15 cellular contexts compared by ENCODE assay signal in the genomic region with DNA sequence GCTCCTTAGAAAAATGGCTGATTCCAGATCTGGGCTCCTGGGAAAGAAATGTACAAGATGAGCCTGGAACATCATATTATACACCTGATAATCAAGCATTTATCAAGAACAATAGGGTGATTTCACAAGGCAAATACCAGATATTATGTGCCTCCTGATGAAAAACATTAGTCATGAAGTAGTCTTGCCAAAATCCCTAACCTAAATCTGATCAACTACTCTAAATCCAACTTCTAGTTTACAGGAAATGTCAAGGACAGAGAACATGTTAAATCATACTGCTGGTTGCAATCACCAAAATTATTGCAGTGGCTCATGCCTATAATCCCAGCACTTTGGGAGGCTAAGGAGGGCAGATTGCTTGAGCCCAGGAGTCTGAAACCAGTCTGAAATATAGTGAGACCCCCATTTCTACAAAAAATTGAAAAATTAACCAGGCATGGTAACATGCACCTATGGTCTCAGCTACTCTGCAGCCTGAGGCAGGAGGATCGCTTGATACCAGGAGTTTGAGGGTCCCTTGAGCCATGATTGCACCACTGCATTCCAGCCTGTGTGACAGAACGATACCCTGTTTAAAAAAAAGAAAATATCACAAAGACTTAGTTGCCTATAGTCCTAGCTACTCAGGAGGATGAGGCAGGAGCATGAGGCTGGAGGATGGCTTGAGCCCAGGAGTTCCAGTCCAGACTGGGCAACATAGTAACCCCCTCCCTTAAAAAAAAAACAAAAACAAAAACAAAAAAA. TPM values are rescaled to one million over a fixed set of nuclear protein-coding genes. Genes with fewer than 3 reads are reported as not detected.
DNase-seq lines count a peak whose midpoint lies in the region; ATAC-seq, FAIRE-seq and TF ChIP-seq lines count a peak whose summit lies in the region.
"Had no signal": no experiment of that assay in that cellular context is flagged by ENCODE, and none has a peak within 500 bp of the region (broad histone marks: within the 10 kb centered on the region; RNA-seq: fewer than 3 reads in every experiment).

No MANE protein-coding gene starts in this region.

- H3K9me3 ChIP-seq in HepG2 (ENCODE audit: low read length) (no peaks in the 10 kb centered on the region), BE2C (no peaks in the 10 kb centered on the region)
- H3K9me3 ChIP-seq: heart right ventricle, lower lobe of right lung had no signal

- H3K9ac ChIP-seq in HepG2 (ENCODE audit: insufficient read depth, low read depth, low read length): no peak overlapping the region

- no TSS peak for BruUV-seq in HepG2 (replicated peaks; lab: Mats Ljungman, UMichigan)

- no peak overlapping the region for H2AFZ ChIP-seq in HepG2 (ENCODE audit: low read length)

- H3K27me3 ChIP-seq in HepG2 (ENCODE audit: control insufficient read depth in 1 of 2, insufficient read depth in 2 of 2, low read length in 2 of 2): no peaks in the 10 kb centered on the region
- H3K27me3 ChIP-seq in BE2C: no peaks in the 10 kb centered on the region
- H3K27me3 ChIP-seq: heart right ventricle had no signal

- peaks cover 23% of the 10 kb centered on the region for H3K4me1 Mint-ChIP-seq in activated CD8-positive, alpha-beta T cell treated with anti-CD3 and anti-CD28 coated beads for 36 hours (ENCODE audit: low read depth)

- TF ChIP-seq CTCF in AG10803 (conservative IDR thresholded peaks at IDR 0.05; ENCODE audit: low read length): no peak
- no peak for TF ChIP-seq CTCF in HepG2 (CRISPR knock-in tag; IDR thresholded peaks at IDR 0.05)
- TF ChIP-seq CTCF in BE2C (IDR thresholded peaks at IDR 0.05; ENCODE audit: low read depth, low read length): no peak
- TF ChIP-seq CTCF in activated CD8-positive, alpha-beta T cell treated with anti-CD3 and anti-CD28 coated beads for 36 hours (IDR thresholded peaks at IDR 0.05): no peak

- DNase-seq in AG10803 (ENCODE audit: low read depth): peak; percentile 76
- peak; percentile 71 for DNase-seq in M059J (ENCODE audit: low read depth)
- DNase-seq in dermis blood vessel endothelial cell: peak; percentile 75
- DNase-seq in HepG2 (ENCODE audit: low spot score): no peak
- no peak for DNase-seq in BE2C
- no peak for DNase-seq in activated CD8-positive, alpha-beta T cell treated with anti-CD3 and anti-CD28 coated beads for 36 hours
- no peak for DNase-seq in activated naive CD4-positive, alpha-beta T cell treated with Interleukin-2 at 50 U/mL for 16 hours
- DNase-seq: activated CD4-positive, alpha-beta T cell treated with anti-CD3 and anti-CD28 coated beads for 1 hour; heart right ventricle; lower lobe of right lung; NCI-H1417 treated with DMSO at 0.1 percent for 48 hours; occipital lobe had no signal

- TF ChIP-seq EP300 in HepG2 (IDR thresholded peaks at IDR 0.05; ENCODE audit: low read depth in 2 of 2, low read length in 2 of 2) (no peak), HepG2 (CRISPR knock-in tag; IDR thresholded peaks at IDR 0.05; ENCODE audit: borderline replicate concordance) (no peak)

- TF ChIP-seq POLR2A in HepG2 (IDR thresholded peaks at IDR 0.05; ENCODE audit: insufficient read depth in 1 of 2, low read depth in 2 of 2, low read length in 2 of 2): no peak

- CTCF ChIA-PET in HepG2 (lab: Yijun Ruan, JAX; ENCODE audit: low intra/inter-chr PET ratio, low total read pairs): no interaction called here
- CTCF ChIA-PET in activated CD8-positive, alpha-beta T cell treated with anti-CD3 and anti-CD28 coated beads for 36 hours (lab: Charles Lee): interaction anchor here (0.9 to 1.5 kb wide), 3 partner anchors 50 to 112 kb away, joined by 3 to 4 read pairs (median 3); no protein-coding TSS in a partner anchor

- WGBS in HepG2 (ENCODE audit: low lambda C conversion rate): 78% methylated on average over 2 of the region's 2 CpGs

- FAIRE-seq in HepG2 (lab: Jason Lieb, UNC): peak; percentile 26

- H3K27ac ChIP-seq in HepG2 (ENCODE audit: extremely low read length, insufficient read depth, low read length): no peak overlapping the region
- H3K27ac ChIP-seq: lower lobe of right lung had no signal

- peaks cover 17% of the 10 kb centered on the region for H3K27me3 Mint-ChIP-seq in activated CD8-positive, alpha-beta T cell treated with anti-CD3 and anti-CD28 coated beads for 36 hours

- no peaks in the 10 kb centered on the region for H3K36me3 Mint-ChIP-seq in activated CD8-positive, alpha-beta T cell treated with anti-CD3 and anti-CD28 coated beads for 36 hours (ENCODE audit: low read depth)
- H3K36me3 Mint-ChIP-seq: CD4-positive, alpha-beta memory T cell; stimulated activated memory B cell treated with anti-CD40 and anti-IgM and Interleukin-4, amounts not matched to agents 10 μg/mL and 1 μg/mL and 100 μg/mL, for 72 hours had no signal

- H3K4me3 ChIP-seq in AG10803 (ENCODE audit: low read length): no peak overlapping the region
- no peak overlapping the region for H3K4me3 ChIP-seq in HepG2 (replicated peaks in 1 of 3; ENCODE audit: insufficient read depth in 1 of 3, low read depth in 2 of 3, low read length in 3 of 3)
- no peak overlapping the region for H3K4me3 ChIP-seq in BE2C (ENCODE audit: low read depth, low read length)
- H3K4me3 ChIP-seq: heart right ventricle, lower lobe of right lung had no signal

- peaks cover 50% of the 10 kb centered on the region for H3K4me1 ChIP-seq in HepG2 (ENCODE audit: insufficient read depth, low read length)
- H3K4me1 ChIP-seq in BE2C: no peaks in the 10 kb centered on the region
- H3K4me1 ChIP-seq: lower lobe of right lung had no signal

- H3K4me3 Mint-ChIP-seq in activated CD8-positive, alpha-beta T cell treated with anti-CD3 and anti-CD28 coated beads for 36 hours: no peak overlapping the region
- H3K4me3 Mint-ChIP-seq: stimulated activated memory B cell treated with anti-CD40 and anti-IgM and Interleukin-4, amounts not matched to agents 10 μg/mL and 1 μg/mL and 100 μg/mL, for 72 hours had no signal

- no peak for TF ChIP-seq RAD21 in HepG2 (CRISPR knock-in tag; IDR thresholded peaks at IDR 0.05)

- H3K4me2 ChIP-seq in HepG2 (ENCODE audit: low read depth, low read length): no peak overlapping the region

- POLR2A ChIA-PET in HepG2 (lab: Yijun Ruan, JAX): interaction anchor here (1.7 kb wide), 1 partner anchor 62 kb away, joined by 6 read pairs; no protein-coding TSS in a partner anchor
- POLR2A ChIA-PET in activated CD8-positive, alpha-beta T cell treated with anti-CD3 and anti-CD28 coated beads for 36 hours (lab: Charles Lee): no interaction called here

- H3K36me3 ChIP-seq in HepG2 (replicated peaks in 1 of 2; ENCODE audit: control insufficient read depth in 1 of 2, insufficient read depth in 2 of 2, low read length in 2 of 2) (no peaks in the 10 kb centered on the region), BE2C (no peaks in the 10 kb centered on the region)
- H3K36me3 ChIP-seq: heart right ventricle, lower lobe of right lung had no signal

- H3K79me2 ChIP-seq in HepG2 (ENCODE audit: insufficient read depth, low read length): no peaks in the 10 kb centered on the region

- in situ Hi-C loops in HepG2 (cut with HindIII; ENCODE audit: extremely low pct_ligation_motif_present, low pct_unique_long_range_greater_than_20kb): no loop called here

- H3K27ac Mint-ChIP-seq in activated CD8-positive, alpha-beta T cell treated with anti-CD3 and anti-CD28 coated beads for 36 hours: no peak overlapping the region
- H3K27ac Mint-ChIP-seq: stimulated activated memory B cell treated with anti-CD40 and anti-IgM and Interleukin-4, amounts not matched to agents 10 μg/mL and 1 μg/mL and 100 μg/mL, for 72 hours had no signal

- intact Hi-C loops in HepG2 (cut with micrococcal nuclease; ENCODE audit: unreplicated experiment): loop anchor here (5.0 kb wide), 1 partner anchor 34 kb away; the partner anchor contains the start of gene ATP13A3
- intact Hi-C loops in activated CD8-positive, alpha-beta T cell treated with anti-CD3 and anti-CD28 coated beads for 36 hours (cut with micrococcal nuclease): no loop called here

- no peaks in the 10 kb centered on the region for H4K20me1 ChIP-seq in HepG2 (ENCODE audit: insufficient read depth, low read length)

- no peak for ATAC-seq in HepG2
- ATAC-seq in activated CD8-positive, alpha-beta T cell treated with anti-CD3 and anti-CD28 coated beads for 36 hours: no peak
- no peak for ATAC-seq in GM19395 (IDR thresholded peaks at IDR 0.05; ENCODE audit: unreplicated experiment)
- ATAC-seq: lower lobe of right lung had no signal

- peaks cover 2% of the 10 kb centered on the region for H3K9me3 Mint-ChIP-seq in activated CD8-positive, alpha-beta T cell treated with anti-CD3 and anti-CD28 coated beads for 36 hours
- H3K9me3 Mint-ChIP-seq: CD4-positive, alpha-beta memory T cell; stimulated activated memory B cell treated with anti-CD40 and anti-IgM and Interleukin-4, amounts not matched to agents 10 μg/mL and 1 μg/mL and 100 μg/mL, for 72 hours had no signal

TF ChIP-seq in HepG2, 621 proteins besides CTCF, POLR2A, EP300 and RAD21 (continues in another document):
- TF ChIP-seq ZBTB7B (CRISPR knock-in tag; IDR thresholded peaks at IDR 0.05): no peak

RNA-seq across cellular contexts. Expression of gene ATP13A3, which starts 34.9 kb away (rescaled TPM):
- 91.3 and 134 TPM in 2 replicates for total RNA-seq in M059J (2014; rRNA removed; shearing (Covaris generic))
- total RNA-seq in dermis blood vessel endothelial cell: 145 and 196 TPM in 2 replicates
- total RNA-seq in HepG2 (2016; rRNA removed; fragmentation: Illumina TruSeq; extraction: Trizol): 80.8 and 82.6 TPM in 2 replicates
- 24.1 and 34.0 TPM in 2 replicates for total RNA-seq in HepG2 (2016; cell fraction: cytosol; rRNA removed; fragmentation: Illumina TruSeq; extraction: Trizol; ENCODE audit: low read depth)
- 77.1 and 79.8 TPM in 2 replicates for total RNA-seq in HepG2 (2016; cell fraction: insoluble cytoplasmic fraction; rRNA removed; fragmentation: Illumina TruSeq; extraction: Trizol)
- total RNA-seq in HepG2 (2016; cell fraction: membrane; rRNA removed; fragmentation: Illumina TruSeq; extraction: Trizol): 63.8 and 77.4 TPM in 2 replicates
- 96.6 and 107 TPM in 2 replicates for total RNA-seq in HepG2 (2016; cell fraction: nucleus; rRNA removed; fragmentation: Illumina TruSeq; extraction: Trizol)
- 34.8 and 44.9 TPM in 2 replicates for polyA plus RNA-seq in HepG2 (2011; rRNA removed)
- 14.3 and 23.1 TPM in 2 replicates for polyA plus RNA-seq in HepG2 (2011; cell fraction: cytosol; rRNA removed)
- polyA plus RNA-seq in HepG2 (2011; cell fraction: nucleus; rRNA removed): 23.0 and 36.3 TPM in 2 replicates
- 42.7 and 47.6 TPM in 2 replicates for polyA plus RNA-seq in HepG2 (2012)
- polyA plus RNA-seq in HepG2 (2016; cell fraction: cytosol; fragmentation: Illumina TruSeq; extraction: Trizol; ENCODE audit: low read depth): 1.1 and 1.3 TPM in 2 replicates
- 25.7 and 29.2 TPM in 2 replicates for polyA plus RNA-seq in HepG2 (2016; cell fraction: insoluble cytoplasmic fraction; fragmentation: Illumina TruSeq; extraction: Trizol; ENCODE audit: low read depth)
- 7.0 and 8.6 TPM in 2 replicates for polyA plus RNA-seq in HepG2 (2016; cell fraction: membrane; fragmentation: Illumina TruSeq; extraction: Trizol; ENCODE audit: low read depth)
- 50.7 and 55.8 TPM in 2 replicates for polyA plus RNA-seq in HepG2 (2016; cell fraction: nucleus; fragmentation: Illumina TruSeq; extraction: Trizol; ENCODE audit: insufficient read depth, low read depth)
- 73.3 and 126 TPM in 2 replicates for polyA minus RNA-seq in HepG2 (2011; rRNA and poly(A)+ RNA removed; ENCODE audit: low replicate concordance)
- polyA minus RNA-seq in HepG2 (2011; cell fraction: cytosol; rRNA and poly(A)+ RNA removed): 74.1 and 95.7 TPM in 2 replicates
- 164 and 199 TPM in 2 replicates for polyA minus RNA-seq in HepG2 (2011; cell fraction: nucleus; rRNA and poly(A)+ RNA removed)
- polyA plus RNA-seq in BE2C (2012; ENCODE audit: insufficient read depth, insufficient read length, low read depth): 20.4 TPM
- 100 to 1,000 TPM; 101 to 110 TPM for total RNA-seq in activated CD8-positive, alpha-beta T cell treated with anti-CD3 and anti-CD28 coated beads for 36 hours

Comparison
In these comparisons a context has a peak if more than half of its experiments do, and no peak if none do; other contexts are left out.
1. DNase-seq: peak in AG10803 (single experiment), M059J (single experiment) and dermis blood vessel endothelial cell (single experiment); none in HepG2 (single experiment), BE2C (single experiment), activated CD8-positive, alpha-beta T cell treated with anti-CD3 and anti-CD28 coated beads for 36 hours (single experiment) and activated naive CD4-positive, alpha-beta T cell treated with Interleukin-2 at 50 U/mL for 16 hours (single experiment).